Comparison of ENCODE assay signal across 1 cellular context in the genomic region with DNA sequence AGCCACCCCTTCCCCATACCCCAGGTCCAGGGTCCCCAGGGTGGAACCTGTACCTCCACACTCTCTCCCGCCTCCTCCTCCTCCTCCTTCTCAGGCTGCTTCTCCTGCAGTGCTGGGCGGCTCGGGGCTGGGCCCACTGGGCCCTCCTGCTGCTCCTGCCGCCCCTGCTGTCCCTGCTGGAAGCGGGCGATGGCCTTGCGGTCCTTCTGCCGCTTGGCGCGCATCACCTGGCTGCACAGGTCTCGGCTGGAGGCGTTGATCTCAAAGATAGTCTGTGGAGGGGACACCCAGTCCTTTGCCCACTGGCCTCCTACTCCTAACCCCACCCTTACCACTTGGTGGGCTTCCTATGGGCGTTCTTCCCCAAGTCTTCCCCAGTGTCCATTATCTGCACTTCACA.
TF ChIP-seq lines count a peak whose summit lies in the region.

No MANE protein-coding gene starts in this region.

TF ChIP-seq in K562, 482 proteins besides CTCF, POLR2A, EP300 and RAD21:
- TF ChIP-seq, protein P1, sequence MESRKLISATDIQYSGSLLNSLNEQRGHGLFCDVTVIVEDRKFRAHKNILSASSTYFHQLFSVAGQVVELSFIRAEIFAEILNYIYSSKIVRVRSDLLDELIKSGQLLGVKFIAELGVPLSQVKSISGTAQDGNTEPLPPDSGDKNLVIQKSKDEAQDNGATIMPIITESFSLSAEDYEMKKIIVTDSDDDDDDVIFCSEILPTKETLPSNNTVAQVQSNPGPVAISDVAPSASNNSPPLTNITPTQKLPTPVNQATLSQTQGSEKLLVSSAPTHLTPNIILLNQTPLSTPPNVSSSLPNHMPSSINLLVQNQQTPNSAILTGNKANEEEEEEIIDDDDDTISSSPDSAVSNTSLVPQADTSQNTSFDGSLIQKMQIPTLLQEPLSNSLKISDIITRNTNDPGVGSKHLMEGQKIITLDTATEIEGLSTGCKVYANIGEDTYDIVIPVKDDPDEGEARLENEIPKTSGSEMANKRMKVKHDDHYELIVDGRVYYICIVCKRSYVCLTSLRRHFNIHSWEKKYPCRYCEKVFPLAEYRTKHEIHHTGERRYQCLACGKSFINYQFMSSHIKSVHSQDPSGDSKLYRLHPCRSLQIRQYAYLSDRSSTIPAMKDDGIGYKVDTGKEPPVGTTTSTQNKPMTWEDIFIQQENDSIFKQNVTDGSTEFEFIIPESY (CRISPR knock-in tag; IDR thresholded peaks at IDR 0.05): peak; percentile 62; the same call in 1 of the 2 replicates
- TF ChIP-seq TEAD2 (tag; IDR thresholded peaks at IDR 0.05): no peak
